In genomic region chr7:18538554-18539250, GRCh38 we compare ENCODE assay signal across 11 cellular contexts. TPM values are rescaled to one million over a fixed set of nuclear protein-coding genes. Genes with fewer than 3 reads are reported as not detected.
DNase-seq lines count a peak whose midpoint lies in the region; ATAC-seq and TF ChIP-seq lines count a peak whose summit lies in the region.
"Had no signal": no experiment of that assay in that cellular context is flagged by ENCODE, and none has a peak within 500 bp of the region (broad histone marks: within the 10 kb centered on the region; RNA-seq: fewer than 3 reads in every experiment).

No MANE protein-coding gene starts in this region.

- no peak overlapping the region for H2AFZ ChIP-seq in mammary epithelial cell (ENCODE audit: low read depth, low read length)

- no TSS peak for BruUV-seq in mammary epithelial cell (replicated peaks; lab: Mats Ljungman, UMichigan)

- H4K20me1 ChIP-seq in mammary epithelial cell (ENCODE audit: insufficient read depth, low read length) = no peaks in the 10 kb centered on the region

- no peaks in the 10 kb centered on the region for H3K9me3 Mint-ChIP-seq in natural killer cell treated with Interleukin-12 subunit alpha and Interleukin-12 subunit beta and Interleukin-15 and Interleukin-18, amount 100 ng/mL, for 72 hours
- H3K9me3 Mint-ChIP-seq in natural killer cell = no peaks in the 10 kb centered on the region
- H3K9me3 Mint-ChIP-seq: dendritic cell treated with granulocyte-macrophage colony-stimulating factor and Interleukin-4, amounts not matched to agents 40 ng/mL and 50 ng/mL, for 4 days had no signal

- no peaks in the 10 kb centered on the region for H3K27me3 ChIP-seq in mammary epithelial cell (ENCODE audit: insufficient read depth, low read length)

- no peak overlapping the region for H3K27ac ChIP-seq in mammary epithelial cell (ENCODE audit: insufficient read depth, low read depth, low read length)

- H3K27me3 Mint-ChIP-seq in natural killer cell treated with Interleukin-12 subunit alpha and Interleukin-12 subunit beta and Interleukin-15 and Interleukin-18, amount 100 ng/mL, for 72 hours = no peaks in the 10 kb centered on the region
- H3K27me3 Mint-ChIP-seq in natural killer cell (ENCODE audit: low read depth in 2 of 2) = no peaks in the 10 kb centered on the region
- H3K27me3 Mint-ChIP-seq: dendritic cell treated with granulocyte-macrophage colony-stimulating factor and Interleukin-4, amounts not matched to agents 40 ng/mL and 50 ng/mL, for 4 days had no signal

- H3K27ac Mint-ChIP-seq in natural killer cell treated with Interleukin-12 subunit alpha and Interleukin-12 subunit beta and Interleukin-15 and Interleukin-18, amount 100 ng/mL, for 72 hours = peak overlapping the region; percentile 15 to 68
- no peak overlapping the region for H3K27ac Mint-ChIP-seq in natural killer cell
- H3K27ac Mint-ChIP-seq: dendritic cell treated with granulocyte-macrophage colony-stimulating factor and Interleukin-4, amounts not matched to agents 40 ng/mL and 50 ng/mL, for 4 days; T-helper 1 cell treated with Interleukin-12 subunit alpha and Interleukin-12 subunit beta and Interleukin-4 antibody, amounts not matched to agents 30 μg/mL and 1 μg/mL, for 36 hours had no signal

- DNase-seq in natural killer cell treated with Interleukin-12 subunit alpha and Interleukin-12 subunit beta and Interleukin-15 and Interleukin-18, amount 100 ng/mL, for 72 hours (ENCODE audit: low spot score) = no peak
- no peak for DNase-seq in natural killer cell
- DNase-seq in SHP77 (lab: John Stamatoyannopoulos, UW) = no peak
- no peak for DNase-seq in mammary epithelial cell
- DNase-seq in globus pallidus (ENCODE audit: low spot score) = no peak
- DNase-seq in inferior parietal cortex (ENCODE audit: extremely low spot score) = no peak
- DNase-seq: stimulated activated naive CD4-positive, alpha-beta T cell treated with Interleukin-2 at 50 U/mL for 16 hours had no signal

- H3K9me3 ChIP-seq in mammary epithelial cell (replicated peaks; ENCODE audit: insufficient read depth, low read length) = no peaks in the 10 kb centered on the region

- peaks cover 9 to 12% of the 10 kb centered on the region in 2 donors for H3K4me1 Mint-ChIP-seq in natural killer cell treated with Interleukin-12 subunit alpha and Interleukin-12 subunit beta and Interleukin-15 and Interleukin-18, amount 100 ng/mL, for 72 hours (ENCODE audit: low read depth in 2 of 2)
- H3K4me1 Mint-ChIP-seq in natural killer cell = peaks cover 0 to 9% of the 10 kb centered on the region in 2 donors

- dilution Hi-C loops in mammary epithelial cell (cut with HindIII; ENCODE audit: low sequenced_read_pairs) = no loop called here

- intact Hi-C loops in natural killer cell (cut with micrococcal nuclease) (no loop called here), mammary epithelial cell (cut with micrococcal nuclease) (no loop called here)

- peaks cover 33% of the 10 kb centered on the region for H3K79me2 ChIP-seq in mammary epithelial cell (ENCODE audit: insufficient read depth, low read length)

- ATAC-seq in natural killer cell treated with Interleukin-12 subunit alpha and Interleukin-12 subunit beta and Interleukin-15 and Interleukin-18, amount 100 ng/mL, for 72 hours = peak; percentile 76 to 87
- no peak for ATAC-seq in natural killer cell
- peak; percentile 76 for ATAC-seq in HG02623 (IDR thresholded peaks at IDR 0.05; ENCODE audit: unreplicated experiment)
- peak; percentile 73 for ATAC-seq in HG03460 (IDR thresholded peaks at IDR 0.05; ENCODE audit: unreplicated experiment)

- CTCF ChIA-PET in mammary epithelial cell (lab: Charles Lee; ENCODE audit: low non-redundant PET) = no interaction called here

- in situ Hi-C loops in mammary epithelial cell (cut with MboI; ENCODE audit: low sequenced_read_pairs in 2 of 2) = no loop called here

- no peaks in the 10 kb centered on the region for H3K4me1 ChIP-seq in mammary epithelial cell (ENCODE audit: insufficient read depth, low read length)

- no peak overlapping the region for H3K9ac ChIP-seq in mammary epithelial cell (ENCODE audit: insufficient read depth, low read length)

- no peak overlapping the region for H3K4me2 ChIP-seq in mammary epithelial cell (ENCODE audit: insufficient read depth, low read depth, low read length)

- H3K4me3 ChIP-seq in mammary epithelial cell (replicated peaks in 1 of 3; ENCODE audit: insufficient read depth in 1 of 3, low read depth in 2 of 3, low read length in 3 of 3) = no peak overlapping the region

- H3K36me3 ChIP-seq in mammary epithelial cell (ENCODE audit: insufficient read depth, low read length) = no peaks in the 10 kb centered on the region

- no peak for TF ChIP-seq CTCF in natural killer cell (IDR thresholded peaks at IDR 0.05)
- no peak for TF ChIP-seq CTCF in mammary epithelial cell (conservative IDR thresholded peaks at IDR 0.05 in 1 of 2, IDR thresholded peaks at IDR 0.05 in 1 of 2; ENCODE audit: extremely low read depth in 1 of 2, insufficient read depth in 1 of 2, low read depth in 1 of 2, low read length in 2 of 2)

- peak overlapping the region; percentile 26 for H3K4me3 Mint-ChIP-seq in natural killer cell treated with Interleukin-12 subunit alpha and Interleukin-12 subunit beta and Interleukin-15 and Interleukin-18, amount 100 ng/mL, for 72 hours
- H3K4me3 Mint-ChIP-seq in natural killer cell = no peak overlapping the region
- H3K4me3 Mint-ChIP-seq: dendritic cell treated with granulocyte-macrophage colony-stimulating factor and Interleukin-4, amounts not matched to agents 40 ng/mL and 50 ng/mL, for 4 days; T-helper 1 cell treated with Interleukin-12 subunit alpha and Interleukin-12 subunit beta and Interleukin-4 antibody, amounts not matched to agents 30 μg/mL and 1 μg/mL, for 36 hours had no signal

- H3K36me3 Mint-ChIP-seq in natural killer cell treated with Interleukin-12 subunit alpha and Interleukin-12 subunit beta and Interleukin-15 and Interleukin-18, amount 100 ng/mL, for 72 hours = no peaks in the 10 kb centered on the region
- H3K36me3 Mint-ChIP-seq in natural killer cell = no peaks in the 10 kb centered on the region

RNA-seq across cellular contexts. Expression of gene HDAC9, which starts 43.2 kb away (rescaled TPM):
- 10 to 100 TPM in 1 of 2 donors, 1 to 10 TPM in 1; 9.9 to 15.0 TPM for total RNA-seq in natural killer cell treated with Interleukin-12 subunit alpha and Interleukin-12 subunit beta and Interleukin-15 and Interleukin-18, amount 100 ng/mL, for 72 hours
- 10 to 100 TPM; 19.1 to 41.1 (median 24.1) TPM for total RNA-seq in natural killer cell
- 10 to 100 TPM; 33.3 to 34.0 TPM for total RNA-seq in mammary epithelial cell
- polyA plus RNA-seq in mammary epithelial cell = 5.9 TPM
- polyA minus RNA-seq in mammary epithelial cell = 10.0 TPM

Comparison
In these comparisons a context has a peak if more than half of its experiments do, and no peak if none do; other contexts are left out.
1. ATAC-seq: peak in natural killer cell treated with Interleukin-12 subunit alpha and Interleukin-12 subunit beta and Interleukin-15 and Interleukin-18, amount 100 ng/mL, for 72 hours (2 of 2), HG02623 (single experiment) and HG03460 (single experiment); none in natural killer cell (0 of 3).
2. H3K27ac Mint-ChIP-seq: peak in natural killer cell treated with Interleukin-12 subunit alpha and Interleukin-12 subunit beta and Interleukin-15 and Interleukin-18, amount 100 ng/mL, for 72 hours (2 of 2); none in natural killer cell (0 of 2).